ENCODE assay signal across 10 cellular contexts in genomic region chr11:69949327-69949726, GRCh38.
DNase-seq lines count a peak whose midpoint lies in the region; ATAC-seq, FAIRE-seq and TF ChIP-seq lines count a peak whose summit lies in the region.
"Had no signal": no experiment of that assay in that cellular context is flagged by ENCODE, and none has a peak within 500 bp of the region (broad histone marks: within the 10 kb centered on the region; RNA-seq: fewer than 3 reads in every experiment).

No MANE protein-coding gene starts in this region.

- peaks cover 0 to 2% of the 10 kb centered on the region in 2 experiments for H3K27me3 ChIP-seq in endothelial cell of umbilical vein (ENCODE audit: control insufficient read depth in 2 of 2, insufficient read depth in 2 of 2, low read length in 2 of 2)
- H3K27me3 ChIP-seq in esophagus muscularis mucosa: peaks cover 0 to 59% (median 0%) of the 10 kb centered on the region in 4 donors

- TF ChIP-seq POLR2A in endothelial cell of umbilical vein (IDR thresholded peaks at IDR 0.05; ENCODE audit: low read depth, low read length) (no peak), esophagus muscularis mucosa (IDR thresholded peaks at IDR 0.05; ENCODE audit: low read depth) (no peak)

- TF ChIP-seq CTCF in endothelial cell of umbilical vein (IDR thresholded peaks at IDR 0.05; ENCODE audit: extremely low read depth in 1 of 2, insufficient read depth in 1 of 2, low read depth in 1 of 2, low read length in 2 of 2) (no peak), mucosa of descending colon (IDR thresholded peaks at IDR 0.05) (no peak), esophagus muscularis mucosa (IDR thresholded peaks at IDR 0.05) (no peak)

- no peaks in the 10 kb centered on the region for H4K20me1 ChIP-seq in endothelial cell of umbilical vein (replicated peaks; ENCODE audit: control insufficient read depth, extremely low read depth, insufficient read depth, low read length)

- FAIRE-seq in endothelial cell of umbilical vein (lab: Jason Lieb, UNC): peak; percentile 93

- H3K79me2 ChIP-seq in endothelial cell of umbilical vein (ENCODE audit: control insufficient read depth, insufficient read depth, low read length): no peaks in the 10 kb centered on the region

- CTCF ChIA-PET in endothelial cell of umbilical vein (lab: Charles Lee): interaction anchor here (0.7 to 1.6 kb wide), 8 partner anchors 10 to 242 kb away, joined by 3 to 9 read pairs (median 4); no protein-coding TSS in a partner anchor
- CTCF ChIA-PET in activated naive CD4-positive, alpha-beta T cell treated with anti-CD3 and anti-CD28 coated beads, Interleukin-2, amount 10 ng/mL, durations not matched to agents 7 days and 5 days (lab: Charles Lee): no interaction called here

- H3K27me3 Mint-ChIP-seq in activated naive CD4-positive, alpha-beta T cell treated with anti-CD3 and anti-CD28 coated beads, Interleukin-2, amount 10 ng/mL, durations not matched to agents 7 days and 5 days: no peaks in the 10 kb centered on the region

- no peaks in the 10 kb centered on the region for H3K4me1 Mint-ChIP-seq in activated naive CD4-positive, alpha-beta T cell treated with anti-CD3 and anti-CD28 coated beads, Interleukin-2, amount 10 ng/mL, durations not matched to agents 7 days and 5 days
- H3K4me1 Mint-ChIP-seq: CD8-positive, alpha-beta memory T cell had no signal

- peak overlapping the region; percentile 28 for H2AFZ ChIP-seq in endothelial cell of umbilical vein (ENCODE audit: low read depth, low read length)

- 64% methylated on average over 5 of the region's 6 CpGs for WGBS in esophagus muscularis mucosa

- H3K9ac ChIP-seq in endothelial cell of umbilical vein (replicated peaks; ENCODE audit: extremely low read depth, insufficient read depth, low read length): peak overlapping the region; percentile 4

- H3K27ac Mint-ChIP-seq in activated naive CD4-positive, alpha-beta T cell treated with anti-CD3 and anti-CD28 coated beads, Interleukin-2, amount 10 ng/mL, durations not matched to agents 7 days and 5 days: no peak overlapping the region

- H3K9me3 ChIP-seq in endothelial cell of umbilical vein (replicated peaks; ENCODE audit: control insufficient read depth, insufficient read depth, low read length) (no peaks in the 10 kb centered on the region), mucosa of descending colon (no peaks in the 10 kb centered on the region), esophagus muscularis mucosa (peaks cover 0 to 7% (median 0%) of the 10 kb centered on the region in 4 donors)

- no peaks in the 10 kb centered on the region for H3K9me3 Mint-ChIP-seq in activated naive CD4-positive, alpha-beta T cell treated with anti-CD3 and anti-CD28 coated beads, Interleukin-2, amount 10 ng/mL, durations not matched to agents 7 days and 5 days

- no peaks in the 10 kb centered on the region for H3K9me1 ChIP-seq in endothelial cell of umbilical vein (replicated peaks; ENCODE audit: control insufficient read depth, extremely low read depth, insufficient read depth, low read length)

- H3K36me3 ChIP-seq in endothelial cell of umbilical vein (ENCODE audit: control insufficient read depth in 2 of 2, extremely low read depth in 1 of 2, insufficient read depth in 2 of 2, low read length in 2 of 2): no peaks in the 10 kb centered on the region
- no peaks in the 10 kb centered on the region for H3K36me3 ChIP-seq in mucosa of descending colon (ENCODE audit: low read depth)
- no peaks in the 10 kb centered on the region for H3K36me3 ChIP-seq in esophagus muscularis mucosa

- H3K4me2 ChIP-seq in endothelial cell of umbilical vein (ENCODE audit: insufficient read depth, low read length): no peak overlapping the region

- H3K4me1 ChIP-seq in endothelial cell of umbilical vein (ENCODE audit: control insufficient read depth, extremely low read depth, insufficient read depth, low read length) (peaks cover 20% of the 10 kb centered on the region), mucosa of descending colon (ENCODE audit: low read depth) (peaks cover 7% of the 10 kb centered on the region), esophagus muscularis mucosa (peaks cover 0 to 5% (median 0%) of the 10 kb centered on the region in 4 donors)

- DNase-seq in AG20443 (ENCODE audit: low spot score) (peak; percentile 94), NCI-H226 (peak; percentile 55), endothelial cell of umbilical vein (ENCODE audit: low read depth, low spot score) (peak; percentile 68), mucosa of descending colon (peak in 1 of 3 donors; percentile 47), esophagus muscularis mucosa (ENCODE audit: extremely low spot score) (no peak), NCI-H345 treated with DMSO at 0.1 percent for 48 hours (lab: John Stamatoyannopoulos, UW; ENCODE audit: unreplicated experiment) (no peak)
- no peak for DNase-seq in activated naive CD4-positive, alpha-beta T cell treated with anti-CD3 and anti-CD28 coated beads, Interleukin-2, amount 10 ng/mL, durations not matched to agents 7 days and 5 days
- DNase-seq: CD8-positive, alpha-beta memory T cell; stimulated activated CD4-positive, alpha-beta T cell treated with anti-CD3 and anti-CD28 coated beads, Interleukin-4, amount 100 ng/mL, for 1 hour had no signal

- no peak for TF ChIP-seq EP300 in esophagus muscularis mucosa (IDR thresholded peaks at IDR 0.05)

- dilution Hi-C loops in endothelial cell of umbilical vein (cut with MboI; ENCODE audit: extremely low pct_ligation_motif_present, low sequenced_read_pairs): no loop called here

- ATAC-seq in mucosa of descending colon: peak; percentile 39
- no peak for ATAC-seq in GM21526 (IDR thresholded peaks at IDR 0.05; ENCODE audit: low FRiP score, unreplicated experiment)

- POLR2A ChIA-PET in endothelial cell of umbilical vein (lab: Charles Lee): no interaction called here

- H3K27ac ChIP-seq in endothelial cell of umbilical vein (ENCODE audit: insufficient read depth, low read depth, low read length) (peak overlapping the region; percentile 68), esophagus muscularis mucosa (replicated peaks in 1 of 4) (no peak overlapping the region)

- H3K4me3 Mint-ChIP-seq in activated naive CD4-positive, alpha-beta T cell treated with anti-CD3 and anti-CD28 coated beads, Interleukin-2, amount 10 ng/mL, durations not matched to agents 7 days and 5 days: no peak overlapping the region
- H3K4me3 Mint-ChIP-seq: CD8-positive, alpha-beta memory T cell had no signal

- H3K36me3 Mint-ChIP-seq in activated naive CD4-positive, alpha-beta T cell treated with anti-CD3 and anti-CD28 coated beads, Interleukin-2, amount 10 ng/mL, durations not matched to agents 7 days and 5 days: no peaks in the 10 kb centered on the region
- H3K36me3 Mint-ChIP-seq: CD8-positive, alpha-beta memory T cell had no signal

- BruUV-seq in endothelial cell of umbilical vein (replicated peaks; lab: Mats Ljungman, UMichigan): no TSS peak

- intact Hi-C loops in endothelial cell of umbilical vein (cut with micrococcal nuclease) (loop anchor here (10.0 kb wide), 1 partner anchor 125 kb away; the partner anchor contains the start of gene ANO1), mucosa of descending colon (cut with DNase I, micrococcal nuclease) (no loop called here), esophagus muscularis mucosa (cut with DNase I) (no loop called here)

- H3K4me3 ChIP-seq in endothelial cell of umbilical vein (replicated peaks in 1 of 3; ENCODE audit: insufficient read depth in 1 of 3, low read depth in 1 of 3, low read length in 3 of 3) (no peak overlapping the region), mucosa of descending colon (no peak overlapping the region), esophagus muscularis mucosa (no peak overlapping the region)

TF ChIP-seq in endothelial cell of umbilical vein, 7 proteins besides CTCF, POLR2A, EP300 and RAD21:
- TF ChIP-seq JUN (IDR thresholded peaks at IDR 0.05; ENCODE audit: borderline replicate concordance, insufficient read depth, insufficient read length, low read depth) (peak; percentile 75), MYC (IDR thresholded peaks at IDR 0.05; ENCODE audit: low read depth, low read length) (no peak), FOS (IDR thresholded peaks at IDR 0.05; ENCODE audit: borderline replicate concordance, insufficient read depth, low read length) (peak; percentile 77), POLR2AphosphoS5 (IDR thresholded peaks at IDR 0.05; ENCODE audit: insufficient read depth, low read depth, low read length) (peak; percentile 21), EZH2 (IDR thresholded peaks at IDR 0.05; ENCODE audit: borderline replicate concordance, low read depth, low read length, severe bottlenecking) (no peak)

Comparison
In these comparisons a context has a peak if more than half of its experiments do, and no peak if none do; other contexts are left out.
1. DNase-seq: peak in AG20443 (single experiment), NCI-H226 (single experiment) and endothelial cell of umbilical vein (single experiment); none in esophagus muscularis mucosa (single experiment), activated naive CD4-positive, alpha-beta T cell treated with anti-CD3 and anti-CD28 coated beads, Interleukin-2, amount 10 ng/mL, durations not matched to agents 7 days and 5 days (single experiment) and NCI-H345 treated with DMSO at 0.1 percent for 48 hours (single experiment).